21 cellular contexts compared by ENCODE assay signal in genomic region chr4:144650311-144650820, GRCh38. TPM values are rescaled to one million over a fixed set of nuclear protein-coding genes. Genes with fewer than 3 reads are reported as not detected.
DNase-seq lines count a peak whose midpoint lies in the region; ATAC-seq and TF ChIP-seq lines count a peak whose summit lies in the region.
"Had no signal": no experiment of that assay in that cellular context is flagged by ENCODE, and none has a peak within 500 bp of the region (broad histone marks: within the 10 kb centered on the region; RNA-seq: fewer than 3 reads in every experiment).

No MANE protein-coding gene starts in this region.

- H3K27me3 Mint-ChIP-seq in H9 (ENCODE audit: low read depth) (peaks cover 52% of the 10 kb centered on the region), chondrocyte (ENCODE audit: low read depth) (no peaks in the 10 kb centered on the region), neural progenitor cell (ENCODE audit: insufficient read depth, low read depth) (peaks cover 13% of the 10 kb centered on the region)

- H4K20me1 ChIP-seq in H9 (ENCODE audit: control insufficient read depth, insufficient read depth, insufficient read length) (no peaks in the 10 kb centered on the region), neural progenitor cell (ENCODE audit: low read depth) (peaks cover 12% of the 10 kb centered on the region)

- H4K91ac ChIP-seq in H9 (ENCODE audit: insufficient read length, low read depth, low read length) = no peak overlapping the region

- ATAC-seq in HG02970 (IDR thresholded peaks at IDR 0.05; ENCODE audit: low FRiP score, unreplicated experiment) = no peak
- no peak for ATAC-seq in HG03571 (IDR thresholded peaks at IDR 0.05; ENCODE audit: unreplicated experiment)
- no peak for ATAC-seq in HG03045 (IDR thresholded peaks at IDR 0.05; ENCODE audit: unreplicated experiment)
- ATAC-seq: Panc1 had no signal

- H3K27ac Mint-ChIP-seq in H9 (peak overlapping the region in 2 of 3 experiments; percentile 21 to 31; a peak in 2 of 7 replicates), chondrocyte (ENCODE audit: unreplicated experiment) (peak overlapping the region; percentile 49), neural progenitor cell (no peak overlapping the region)

- no peak overlapping the region for H3K14ac ChIP-seq in H9 (ENCODE audit: insufficient read depth, low read length)

- no peaks in the 10 kb centered on the region for H3K9me3 ChIP-seq in H9 (ENCODE audit: control insufficient read depth, low read depth, low read length)
- H3K9me3 ChIP-seq in neural progenitor cell (ENCODE audit: low read depth) = no peaks in the 10 kb centered on the region
- H3K9me3 ChIP-seq: suprapubic skin had no signal

- H2BK12ac ChIP-seq in H9 (ENCODE audit: insufficient read length, low read depth, low read length) = no peak overlapping the region

- H3K36me3 ChIP-seq in neural progenitor cell = no peaks in the 10 kb centered on the region
- H3K36me3 ChIP-seq: suprapubic skin had no signal

- H2BK15ac ChIP-seq in H9 (ENCODE audit: low read depth, low read length) = no peak overlapping the region

- no peak overlapping the region for H3K4me3 ChIP-seq in neural progenitor cell
- H3K4me3 ChIP-seq: lung, suprapubic skin had no signal

- H3K9ac ChIP-seq in H9 (ENCODE audit: extremely low read depth, insufficient read length, low read length) = no peak overlapping the region
- no peak overlapping the region for H3K9ac ChIP-seq in neural progenitor cell
- H3K9ac ChIP-seq: parathyroid adenoma had no signal

- H3K9me3 Mint-ChIP-seq in H9 = peaks cover 0 to 3% of the 10 kb centered on the region in 2 experiments; a peak in 1 of 5 replicates
- H3K9me3 Mint-ChIP-seq in chondrocyte (ENCODE audit: low read depth) = no peaks in the 10 kb centered on the region
- no peaks in the 10 kb centered on the region for H3K9me3 Mint-ChIP-seq in neural progenitor cell

- H3K36me3 Mint-ChIP-seq in H9 (ENCODE audit: insufficient read depth in 1 of 3, low read depth in 3 of 3) = no peaks in the 10 kb centered on the region; a peak in 1 of 7 replicates
- H3K36me3 Mint-ChIP-seq in chondrocyte (ENCODE audit: low read depth) = peaks cover 2% of the 10 kb centered on the region
- no peaks in the 10 kb centered on the region for H3K36me3 Mint-ChIP-seq in neural progenitor cell

- H3K4me1 ChIP-seq in H9 (ENCODE audit: insufficient read depth, low read length) (no peaks in the 10 kb centered on the region), neural progenitor cell (peaks cover 33% of the 10 kb centered on the region)
- H3K4me1 ChIP-seq: parathyroid adenoma had no signal

- no peak overlapping the region for H3K23ac ChIP-seq in H9 (ENCODE audit: insufficient read length, low read depth, low read length)

- H3K4me3 Mint-ChIP-seq in H9 (no peak overlapping the region; a peak in 1 of 5 replicates), chondrocyte (ENCODE audit: unreplicated experiment) (peak overlapping the region; percentile 36), neural progenitor cell (no peak overlapping the region)

- H3K23me2 ChIP-seq in H9 (ENCODE audit: insufficient read length, low read depth, low read length, poor library complexity, severe bottlenecking) = peaks cover 12% of the 10 kb centered on the region

- H3F3A ChIP-seq in neural progenitor cell (ENCODE audit: low read depth) = peaks cover 14% of the 10 kb centered on the region

- peaks cover 26% of the 10 kb centered on the region; the same call in 1 of the 2 replicates for H3K27me3 ChIP-seq in H9 (ENCODE audit: insufficient read depth, low read length)
- peaks cover 64% of the 10 kb centered on the region for H3K27me3 ChIP-seq in neural progenitor cell

- no peak overlapping the region for H4K5ac ChIP-seq in H9 (ENCODE audit: insufficient read length, low read depth, low read length)

- no peak for TF ChIP-seq CTCF in H9 (conservative IDR thresholded peaks at IDR 0.05)
- TF ChIP-seq CTCF in chondrocyte (IDR thresholded peaks at IDR 0.05) = no peak
- TF ChIP-seq CTCF in neural progenitor cell (IDR thresholded peaks at IDR 0.05) = no peak

- whole genome bisulfite sequencing in H9 (ENCODE audit: extremely low coverage, insufficient read length, low lambda C conversion rate) = no CpG with 5 or more reads among the region's 5 CpGs

- H3K27ac ChIP-seq in H9 (ENCODE audit: insufficient read length, low read depth, low read length) (no peak overlapping the region), neural progenitor cell (no peak overlapping the region)
- H3K27ac ChIP-seq: parathyroid adenoma, suprapubic skin had no signal

- H4K8ac ChIP-seq in H9 (replicated peaks; ENCODE audit: insufficient read length, low read depth, low read length) = no peak overlapping the region

- H3K4me1 Mint-ChIP-seq in H9 (peaks cover 48 to 56% of the 10 kb centered on the region in 2 experiments), chondrocyte (ENCODE audit: low read depth) (peaks cover 42% of the 10 kb centered on the region), neural progenitor cell (peaks cover 39% of the 10 kb centered on the region)

- DNase-seq in H9 = no peak
- peak; percentile 47 to 50 for DNase-seq in NCI-H1930 (lab: John Stamatoyannopoulos, UW)
- no peak for DNase-seq in chondrocyte (ENCODE audit: low spot score)
- no peak for DNase-seq in neural progenitor cell (ENCODE audit: low spot score)
- no peak for DNase-seq in T-helper 9 cell
- DNase-seq: activated CD4-positive, alpha-beta T cell treated with anti-CD3 and anti-CD28 coated beads for 4 hours; activated CD8-positive, alpha-beta memory T cell treated with anti-CD3 and anti-CD28 coated beads, Interleukin-2, amount 50 U/mL, for 4 hours; activated gamma-delta T cell; AML-193; amygdala; erythroblast; NCI-H1694; stimulated activated CD4-positive, alpha-beta T cell treated with anti-CD3 and anti-CD28 coated beads, Interleukin-4, amount 100 ng/mL, for 4 hours had no signal

- H2AK5ac ChIP-seq in H9 (ENCODE audit: insufficient read length, low read length) = no peak overlapping the region

- H3K79me1 ChIP-seq in H9 (ENCODE audit: insufficient read depth, low read depth, low read length, poor library complexity, severe bottlenecking) = no peaks in the 10 kb centered on the region

- no peaks in the 10 kb centered on the region for H3K79me2 ChIP-seq in H9 (ENCODE audit: insufficient read depth, low read length)
- no peaks in the 10 kb centered on the region for H3K79me2 ChIP-seq in neural progenitor cell (ENCODE audit: low read depth)
- H3K79me2 ChIP-seq: parathyroid adenoma had no signal

- no peak overlapping the region for H2BK20ac ChIP-seq in H9 (ENCODE audit: low read depth, low read length, poor library complexity, severe bottlenecking)

- no peak overlapping the region for H2BK120ac ChIP-seq in H9 (ENCODE audit: low read depth, low read length, poor library complexity, severe bottlenecking)

- no peak overlapping the region for H2BK5ac ChIP-seq in H9 (ENCODE audit: insufficient read length, low read length)

- no peak overlapping the region for H3K56ac ChIP-seq in H9 (ENCODE audit: insufficient read length, low read depth, low read length)

- H2AFZ ChIP-seq in H9 (ENCODE audit: low read length) (no peak overlapping the region), neural progenitor cell (replicated peaks) (no peak overlapping the region)
- H2AFZ ChIP-seq: parathyroid adenoma had no signal

- H3T11ph ChIP-seq in H9 (ENCODE audit: low read length) = no peak overlapping the region

- no peak overlapping the region for H3K18ac ChIP-seq in H9 (ENCODE audit: insufficient read length, low read depth, low read length)

- no peak overlapping the region for H3K4ac ChIP-seq in H9 (ENCODE audit: low read depth, low read length)

- no peak overlapping the region for H3K4me2 ChIP-seq in H9 (ENCODE audit: insufficient read depth, insufficient read length, low read length)
- peak overlapping the region; percentile 41 for H3K4me2 ChIP-seq in neural progenitor cell

RNA-seq across cellular contexts. Expression of gene HHIP, which starts 4.4 kb away (rescaled TPM):
- 2.7 and 3.8 TPM in 2 replicates for total RNA-seq in H9 (2021)
- total RNA-seq in chondrocyte = 28.5 to 38.3 TPM (median 32.4 TPM) in 3 replicates
- not detected in 2 replicates for total RNA-seq in neural progenitor cell (ENCODE audit: low replicate concordance)
- total RNA-seq: HT-29 had no signal

Comparison
In these comparisons a context has a peak if more than half of its experiments do, and no peak if none do; other contexts are left out.
1. DNase-seq: peak in NCI-H1930 (2 of 2); none in H9 (single experiment), chondrocyte (single experiment), neural progenitor cell (single experiment) and T-helper 9 cell (single experiment).